In genomic region chr2:46300406-46300832, GRCh38 we compare ENCODE assay signal across 1 cellular context.
TF ChIP-seq lines count a peak whose summit lies in the region.

No MANE protein-coding gene starts in this region.

TF ChIP-seq in HCT116, 20 proteins besides CTCF, POLR2A, EP300 and RAD21 (continued from another document):
- TF ChIP-seq ATF3 (IDR thresholded peaks at IDR 0.05) (no peak), ELF1 (IDR thresholded peaks at IDR 0.05; ENCODE audit: borderline replicate concordance, low read depth) (no peak), SIN3A (IDR thresholded peaks at IDR 0.05; ENCODE audit: low read depth) (no peak)
